Comparison of ENCODE assay signal across 8 cellular contexts in genomic region chr2:135742307-135742838, GRCh38. TPM values are rescaled to one million over a fixed set of nuclear protein-coding genes. Genes with fewer than 3 reads are reported as not detected.
DNase-seq lines count a peak whose midpoint lies in the region; ATAC-seq and TF ChIP-seq lines count a peak whose summit lies in the region.

No MANE protein-coding gene starts in this region.

- peak overlapping the region; percentile 99 for H3K4me3 Mint-ChIP-seq in activated naive CD8-positive, alpha-beta T cell treated with anti-CD3 and anti-CD28 coated beads, Interleukin-2, amount 50 U/mL, for 24 hours
- H3K4me3 Mint-ChIP-seq in progenitor cell of endocrine pancreas (ENCODE audit: low read depth): peak overlapping the region; percentile 94

- no TSS peak for BruUV-seq in PC-3 (replicated peaks; lab: Mats Ljungman, UMichigan)

- peak overlapping the region; percentile 80 for H2AFZ ChIP-seq in PC-3 (ENCODE audit: low read length)

- H3K79me2 ChIP-seq in PC-3 (ENCODE audit: low read length): peaks cover 57% of the 10 kb centered on the region

- peak overlapping the region; percentile 99 for H3K27ac Mint-ChIP-seq in activated naive CD8-positive, alpha-beta T cell treated with anti-CD3 and anti-CD28 coated beads, Interleukin-2, amount 50 U/mL, for 24 hours
- H3K27ac Mint-ChIP-seq in progenitor cell of endocrine pancreas: peak overlapping the region; percentile 100

- H3K9me3 Mint-ChIP-seq in activated naive CD8-positive, alpha-beta T cell treated with anti-CD3 and anti-CD28 coated beads, Interleukin-2, amount 50 U/mL, for 24 hours: peaks cover 4% of the 10 kb centered on the region
- H3K9me3 Mint-ChIP-seq in progenitor cell of endocrine pancreas (ENCODE audit: low read depth): no peaks in the 10 kb centered on the region

- CTCF ChIA-PET in PC-3 (lab: Charles Lee): no interaction called here

- H3K36me3 ChIP-seq in PC-3 (ENCODE audit: low read depth, low read length): peaks cover under 1% of the 10 kb centered on the region; the same call in 1 of the 2 replicates

- DNase-seq in DMS 273 treated with DMSO at 0.1 percent for 48 hours (lab: John Stamatoyannopoulos, UW): peak; percentile 44
- peak; percentile 47 for DNase-seq in PC-3
- DNase-seq in activated naive CD8-positive, alpha-beta T cell treated with anti-CD3 and anti-CD28 coated beads, Interleukin-2, amount 50 U/mL, for 24 hours: no peak
- no peak for DNase-seq in left cardiac atrium
- peak; percentile 35 for DNase-seq in progenitor cell of endocrine pancreas (ENCODE audit: low spot score, unreplicated experiment)
- no peak for DNase-seq in retina

- peak; percentile 25 for ATAC-seq in GM19438 (IDR thresholded peaks at IDR 0.05; ENCODE audit: low read depth, unreplicated experiment)
- ATAC-seq in HG03520 (IDR thresholded peaks at IDR 0.05; ENCODE audit: unreplicated experiment): peak; percentile 19
- peak; percentile 13 for ATAC-seq in PC-3
- ATAC-seq in activated naive CD8-positive, alpha-beta T cell treated with anti-CD3 and anti-CD28 coated beads, Interleukin-2, amount 50 U/mL, for 24 hours: peak; percentile 4
- ATAC-seq in left cardiac atrium: peak; percentile 46 to 61

- H3K27me3 ChIP-seq in PC-3 (ENCODE audit: low read length): no peaks in the 10 kb centered on the region

- H3K9ac ChIP-seq in PC-3 (ENCODE audit: low read length): peak overlapping the region; percentile 96

- H4K20me1 ChIP-seq in PC-3 (ENCODE audit: low read length): peaks cover 32% of the 10 kb centered on the region

- intact Hi-C loops in PC-3 (cut with micrococcal nuclease) (no loop called here), left cardiac atrium (cut with DNase I) (no loop called here)

- TF ChIP-seq CTCF in PC-3 (conservative IDR thresholded peaks at IDR 0.05; ENCODE audit: low read depth, low read length): no peak
- TF ChIP-seq CTCF in progenitor cell of endocrine pancreas (IDR thresholded peaks at IDR 0.05; ENCODE audit: unreplicated experiment): no peak

- POLR2A ChIA-PET in PC-3 (lab: Charles Lee; ENCODE audit: unreplicated experiment): no interaction called here

- peak overlapping the region; percentile 67 for H3K27ac ChIP-seq in PC-3 (ENCODE audit: low read length)

- H3K9me2 ChIP-seq in PC-3 (replicated peaks; ENCODE audit: low read length): no peaks in the 10 kb centered on the region

- H3K9me3 ChIP-seq in PC-3 (ENCODE audit: low read length): no peaks in the 10 kb centered on the region

- H3K4me2 ChIP-seq in PC-3 (ENCODE audit: low read length): peak overlapping the region; percentile 92

- H3K4me1 ChIP-seq in PC-3 (ENCODE audit: insufficient read depth, low read length): peaks cover 18% of the 10 kb centered on the region

- H3K27me3 Mint-ChIP-seq in activated naive CD8-positive, alpha-beta T cell treated with anti-CD3 and anti-CD28 coated beads, Interleukin-2, amount 50 U/mL, for 24 hours: no peaks in the 10 kb centered on the region
- H3K27me3 Mint-ChIP-seq in progenitor cell of endocrine pancreas: no peaks in the 10 kb centered on the region

- peaks cover 21% of the 10 kb centered on the region for H3K36me3 Mint-ChIP-seq in activated naive CD8-positive, alpha-beta T cell treated with anti-CD3 and anti-CD28 coated beads, Interleukin-2, amount 50 U/mL, for 24 hours (ENCODE audit: low read depth)
- H3K36me3 Mint-ChIP-seq in progenitor cell of endocrine pancreas (ENCODE audit: insufficient read depth): peaks cover 14% of the 10 kb centered on the region

- H3K4me3 ChIP-seq in PC-3 (ENCODE audit: low read length): peak overlapping the region; percentile 92

- peaks cover 38% of the 10 kb centered on the region for H3K4me1 Mint-ChIP-seq in activated naive CD8-positive, alpha-beta T cell treated with anti-CD3 and anti-CD28 coated beads, Interleukin-2, amount 50 U/mL, for 24 hours
- peaks cover 15% of the 10 kb centered on the region for H3K4me1 Mint-ChIP-seq in progenitor cell of endocrine pancreas (ENCODE audit: low read depth)

- no peaks in the 10 kb centered on the region for H3F3A ChIP-seq in PC-3 (ENCODE audit: low read length, unreplicated experiment)

RNA-seq across cellular contexts. Expression of gene UBXN4, which starts 0.7 kb away (rescaled TPM):
- total RNA-seq in PC-3 (2014; rRNA removed): 38.3 and 42.0 TPM in 2 replicates
- 10 to 100 TPM; 56.6 to 75.8 TPM for total RNA-seq in left cardiac atrium
- 140 and 143 TPM in 2 replicates for total RNA-seq in progenitor cell of endocrine pancreas

Comparison
In these comparisons a context has a peak if more than half of its experiments do, and no peak if none do; other contexts are left out.
1. DNase-seq: peak in DMS 273 treated with DMSO at 0.1 percent for 48 hours (single experiment), PC-3 (single experiment) and progenitor cell of endocrine pancreas (single experiment); none in activated naive CD8-positive, alpha-beta T cell treated with anti-CD3 and anti-CD28 coated beads, Interleukin-2, amount 50 U/mL, for 24 hours (single experiment), left cardiac atrium (single experiment) and retina (single experiment).
2. Peak in every context shown above with its lines, with median percentiles within 50 percentile points of each other: ATAC-seq.